16 cellular contexts compared by ENCODE assay signal in the genomic region with DNA sequence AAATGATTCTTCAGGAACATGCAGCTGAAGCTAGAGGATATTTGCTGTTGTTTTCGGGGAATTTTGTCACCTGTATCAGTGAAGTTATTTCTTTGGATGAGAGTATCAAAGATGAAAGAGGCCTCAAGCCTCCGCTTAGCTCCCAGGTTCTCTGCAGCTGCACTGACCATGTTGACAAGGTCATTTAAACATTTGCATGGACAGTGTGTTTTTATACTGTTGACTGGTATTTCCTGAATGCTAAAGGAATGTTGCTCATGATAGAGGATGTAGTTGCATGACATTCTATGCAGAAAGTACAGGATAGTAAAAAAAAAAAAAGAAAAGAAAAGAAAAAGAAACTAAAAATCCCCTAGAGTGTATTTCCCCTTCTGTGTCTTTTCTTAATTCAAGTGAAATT.
A peak's percentile ranks its signal among the peaks of the same experiment; 100 is the strongest.
DNase-seq lines count a peak whose midpoint lies in the region; ATAC-seq and TF ChIP-seq lines count a peak whose summit lies in the region.
"Had no signal": no experiment of that assay in that cellular context is flagged by ENCODE, and none has a peak within 500 bp of the region (broad histone marks: within the 10 kb centered on the region; RNA-seq: fewer than 3 reads in every experiment).

No MANE protein-coding gene starts in this region.

- H3K27me3 ChIP-seq in IMR-90 (ENCODE audit: control insufficient read depth, insufficient read depth, low read length) = no peaks in the 10 kb centered on the region
- H3K27me3 ChIP-seq: BLaER1 had no signal

- H3K18ac ChIP-seq in IMR-90 (ENCODE audit: low read depth, low read length) = no peak overlapping the region

- in situ Hi-C loops in IMR-90 (cut with MboI; ENCODE audit: low sequenced_read_pairs) = no loop called here
- in situ Hi-C loops in astrocyte of the spinal cord (cut with HindIII; ENCODE audit: low sequenced_read_pairs) = no loop called here

- no peak overlapping the region for H3K27ac ChIP-seq in IMR-90 (ENCODE audit: insufficient read depth, low read length)
- H3K27ac ChIP-seq: BLaER1 had no signal

- no TSS peak for BruUV-seq in IMR-90 (replicated peaks; lab: Mats Ljungman, UMichigan)

- POLR2A ChIA-PET in IMR-90 (lab: Charles Lee; ENCODE audit: unreplicated experiment) = no interaction called here

- peak overlapping the region; percentile 72 for H2BK20ac ChIP-seq in IMR-90 (ENCODE audit: low read depth, low read length)

- peaks cover 2% of the 10 kb centered on the region; the same call in 1 of the 2 replicates for H4K20me1 ChIP-seq in IMR-90 (ENCODE audit: insufficient read depth, low read length)
- H4K20me1 ChIP-seq: BLaER1 had no signal

- H3K4me1 ChIP-seq in IMR-90 (ENCODE audit: control insufficient read depth, insufficient read depth, low read length) = peaks cover 19% of the 10 kb centered on the region

- peaks cover 28% of the 10 kb centered on the region for H3K9me1 ChIP-seq in IMR-90 (ENCODE audit: insufficient read depth, low read length)

- no peak for TF ChIP-seq CTCF in AG10803 (conservative IDR thresholded peaks at IDR 0.05; ENCODE audit: low read length)
- no peak for TF ChIP-seq CTCF in IMR-90 (conservative IDR thresholded peaks at IDR 0.05; ENCODE audit: low read depth, low read length)
- no peak for TF ChIP-seq CTCF in astrocyte of the spinal cord (IDR thresholded peaks at IDR 0.05; ENCODE audit: low read depth, low read length)

- no peak overlapping the region for H3K4me3 ChIP-seq in AG10803 (ENCODE audit: low read length)
- no peak overlapping the region for H3K4me3 ChIP-seq in IMR-90 (ENCODE audit: insufficient read depth, low read depth, low read length)
- no peak overlapping the region for H3K4me3 ChIP-seq in astrocyte of the spinal cord (ENCODE audit: low read depth, low read length)
- H3K4me3 ChIP-seq: BLaER1 had no signal

- no peak for TF ChIP-seq RAD21 in IMR-90 (IDR thresholded peaks at IDR 0.05; ENCODE audit: low read length)

- 87% methylated on average over 2 of the region's 2 CpGs; no CpG with 5 or more reads in 1 of the 2 experiments for WGBS in IMR-90 (ENCODE audit: extremely low coverage in 2 of 2, insufficient read length in 1 of 2), 2 experiments

- dilution Hi-C loops in IMR-90 (cut with HindIII; ENCODE audit: low sequenced_read_pairs, unreplicated experiment) = no loop called here

- H4K5ac ChIP-seq in IMR-90 (ENCODE audit: low read depth, low read length) = no peak overlapping the region

- no peak overlapping the region for H3K4me2 ChIP-seq in IMR-90 (ENCODE audit: low read depth, low read length)
- H3K4me2 ChIP-seq: BLaER1 had no signal

- peak overlapping the region; percentile 7; the same call in 1 of the 2 replicates for H3K56ac ChIP-seq in IMR-90 (ENCODE audit: extremely low read depth, insufficient read depth, low read length)

- CTCF ChIA-PET in IMR-90 (lab: Yijun Ruan, JAX) = no interaction called here

- H3K23ac ChIP-seq in IMR-90 (ENCODE audit: low read depth, low read length) = no peak overlapping the region

- H2BK5ac ChIP-seq in IMR-90 (ENCODE audit: low read depth, low read length, poor library complexity, severe bottlenecking) = no peak overlapping the region

- peaks cover 9 to 60% of the 10 kb centered on the region in 2 experiments; a peak in 3 of 4 replicates for H3K79me1 ChIP-seq in IMR-90 (ENCODE audit: low read depth in 1 of 2, low read length in 2 of 2)

- H2BK15ac ChIP-seq in IMR-90 (ENCODE audit: low read depth, low read length) = peak overlapping the region; percentile 15; the same call in 1 of the 3 replicates

- intact Hi-C loops in IMR-90 (cut with micrococcal nuclease) = no loop called here

- H4K8ac ChIP-seq in IMR-90 (ENCODE audit: low read depth in 2 of 2, low read length in 2 of 2) = peak overlapping the region in 1 of 2 experiments; percentile 48; a peak in 1 of 4 replicates

- H3K36me3 ChIP-seq in IMR-90 (ENCODE audit: control insufficient read depth, insufficient read depth, low read length) = no peaks in the 10 kb centered on the region; the same call in none of the 2 replicates
- H3K36me3 ChIP-seq: BLaER1 had no signal

- no peak overlapping the region for H3K9ac ChIP-seq in IMR-90 (ENCODE audit: low read depth, low read length)
- H3K9ac ChIP-seq: BLaER1 had no signal

- peak overlapping the region; percentile 65; the same call in 1 of the 2 replicates for H3K4ac ChIP-seq in IMR-90 (ENCODE audit: low read depth, low read length)

- no peak for TF ChIP-seq POLR2A in IMR-90 (IDR thresholded peaks at IDR 0.05; ENCODE audit: low read depth, low read length)

- H2AK9ac ChIP-seq in IMR-90 (replicated peaks; ENCODE audit: low read depth, low read length, poor library complexity) = no peak overlapping the region

- H3K9me3 ChIP-seq in IMR-90 (ENCODE audit: control insufficient read depth, insufficient read depth, low read length) = no peaks in the 10 kb centered on the region
- H3K9me3 ChIP-seq: BLaER1 had no signal

- DNase-seq in AG10803 (ENCODE audit: low read depth) = peak; percentile 30
- peak; percentile 41 for DNase-seq in IMR-90
- peak; percentile 20 for DNase-seq in astrocyte of the spinal cord (ENCODE audit: low read depth, low spot score)
- DNase-seq in hepatic stellate cell (ENCODE audit: low spot score) = peak; percentile 22
- DNase-seq in NCI-H1105 treated with DMSO at 0.1 percent for 48 hours (lab: John Stamatoyannopoulos, UW) = no peak
- no peak for DNase-seq in H4 (ENCODE audit: low spot score)
- DNase-seq in iPS-NIHi7 (ENCODE audit: extremely low spot score) = no peak
- no peak for DNase-seq in kidney glomerular epithelial cell (lab: John Stamatoyannopoulos, UW)
- DNase-seq: Calu3; CD8-positive, alpha-beta T cell; NCI-H1436 treated with DMSO at 0.1 percent for 48 hours; NCI-H2029 treated with DMSO at 0.1 percent for 48 hours; NCI-H2171 treated with DMSO at 0.1 percent for 48 hours; NCI-H748 treated with DMSO at 0.1 percent for 48 hours; SHP77 treated with DMSO at 0.1 percent for 48 hours had no signal

- H2AFZ ChIP-seq in IMR-90 (replicated peaks; ENCODE audit: low read length, poor library complexity) = no peak overlapping the region

- ATAC-seq in IMR-90 (ENCODE audit: low read depth) = peak; percentile 71
- ATAC-seq: CD8-positive, alpha-beta T cell had no signal

- peak overlapping the region; percentile 80 for H2BK120ac ChIP-seq in IMR-90 (ENCODE audit: low read depth, low read length)

- peak overlapping the region; percentile 29; the same call in 1 of the 2 replicates for H3K14ac ChIP-seq in IMR-90 (replicated peaks; ENCODE audit: low read depth, low read length)

- H2AK5ac ChIP-seq in IMR-90 (ENCODE audit: low read depth, low read length) = no peak overlapping the region

- H4K91ac ChIP-seq in IMR-90 (ENCODE audit: insufficient read depth, low read depth, low read length) = peak overlapping the region; percentile 50; the same call in 1 of the 2 replicates

TF ChIP-seq in IMR-90, 13 proteins besides CTCF, POLR2A, EP300 and RAD21:
- TF ChIP-seq MAFK (IDR thresholded peaks at IDR 0.05; ENCODE audit: low read depth, low read length) = no peak
- no peak for TF ChIP-seq RFX5 (IDR thresholded peaks at IDR 0.05; ENCODE audit: low read depth, low read length)
- TF ChIP-seq NFE2L2 (IDR thresholded peaks at IDR 0.05; ENCODE audit: low read depth, low read length) = no peak

Comparison
In these comparisons a context has a peak if more than half of its experiments do, and no peak if none do; other contexts are left out.
1. DNase-seq: peak in AG10803 (single experiment), IMR-90 (single experiment), astrocyte of the spinal cord (single experiment) and hepatic stellate cell (single experiment); none in NCI-H1105 treated with DMSO at 0.1 percent for 48 hours (single experiment), H4 (single experiment), iPS-NIHi7 (single experiment) and kidney glomerular epithelial cell (single experiment).